In genomic region chr3:137792633-137793271, GRCh38 we compare ENCODE assay signal across 8 cellular contexts.
DNase-seq lines count a peak whose midpoint lies in the region; ATAC-seq and TF ChIP-seq lines count a peak whose summit lies in the region.

No MANE protein-coding gene starts in this region.

- DNase-seq in DMS 273 (lab: John Stamatoyannopoulos, UW; ENCODE audit: unreplicated experiment): peak; percentile 91
- DNase-seq in HEK293T (ENCODE audit: extremely low spot score): peak; percentile 71
- DNase-seq in SW 1271 (lab: John Stamatoyannopoulos, UW): peak; percentile 5 to 56
- peak; percentile 41 for DNase-seq in kidney tubule cell (ENCODE audit: low spot score)
- DNase-seq in DMS153 treated with DMSO at 0.1 percent for 48 hours (lab: John Stamatoyannopoulos, UW; ENCODE audit: unreplicated experiment): no peak
- DNase-seq in activated naive CD4-positive, alpha-beta T cell treated with Interleukin-2 at 50 U/mL for 16 hours: no peak
- DNase-seq in effector CD4-positive, alpha-beta T cell: no peak

- POLR2A ChIA-PET in HEK293T (lab: Yijun Ruan, JAX): no interaction called here

- ATAC-seq in HG02852 (IDR thresholded peaks at IDR 0.05; ENCODE audit: unreplicated experiment): no peak

- CTCF ChIA-PET in HEK293T (lab: Yijun Ruan, JAX): interaction anchor here (0.7 to 1.9 kb wide), 2 partner anchors 19 to 687 kb away, joined by 4 read pairs; no protein-coding TSS in a partner anchor

TF ChIP-seq in HEK293T, 16 proteins besides CTCF, POLR2A, EP300 and RAD21:
- no peak for TF ChIP-seq ELF4 (IDR thresholded peaks at IDR 0.05)
- TF ChIP-seq PKNOX1 (IDR thresholded peaks at IDR 0.05): no peak
- no peak for TF ChIP-seq FOXA1 (IDR thresholded peaks at IDR 0.05)
- TF ChIP-seq LEF1 (IDR thresholded peaks at IDR 0.05; ENCODE audit: borderline replicate concordance): no peak
- TF ChIP-seq CTBP1 (IDR thresholded peaks at IDR 0.05; ENCODE audit: borderline replicate concordance): no peak
- TF ChIP-seq L3MBTL2 (conservative IDR thresholded peaks at IDR 0.05): no peak
- TF ChIP-seq ZNF384 (IDR thresholded peaks at IDR 0.05): no peak
- TF ChIP-seq BHLHE40 (IDR thresholded peaks at IDR 0.05; ENCODE audit: borderline replicate concordance): no peak
- no peak for TF ChIP-seq ARNT (IDR thresholded peaks at IDR 0.05)
- no peak for TF ChIP-seq TARDBP (IDR thresholded peaks at IDR 0.05)
- TF ChIP-seq FOXK2 (IDR thresholded peaks at IDR 0.05): no peak

Comparison
In these comparisons a context has a peak if more than half of its experiments do, and no peak if none do; other contexts are left out.
1. DNase-seq: peak in DMS 273 (single experiment), HEK293T (single experiment), SW 1271 (2 of 2) and kidney tubule cell (single experiment); none in DMS153 treated with DMSO at 0.1 percent for 48 hours (single experiment), activated naive CD4-positive, alpha-beta T cell treated with Interleukin-2 at 50 U/mL for 16 hours (single experiment) and effector CD4-positive, alpha-beta T cell (single experiment).